In genomic region chr10:19699299-19699698, GRCh38 we compare ENCODE assay signal across 23 cellular contexts.
"Had no signal": no experiment of that assay in that cellular context is flagged by ENCODE, and none has a peak within 500 bp of the region (broad histone marks: within the 10 kb centered on the region; RNA-seq: fewer than 3 reads in every experiment).

No MANE protein-coding gene starts in this region.

- H3K9me3 ChIP-seq: SK-N-SH had no signal

- H3K4me2 ChIP-seq: KMS-11, SK-N-SH had no signal

- H3K4me1 Mint-ChIP-seq: IgD-negative memory B cell had no signal

- H3K27ac Mint-ChIP-seq: IgD-negative memory B cell had no signal

- H3K4me3 Mint-ChIP-seq: IgD-negative memory B cell had no signal

- H3K9me2 ChIP-seq: SK-N-SH had no signal

- H3K4me3 ChIP-seq: K562 had no signal

- H3K27ac ChIP-seq: KMS-11, RWPE1 had no signal

- H3K9ac ChIP-seq: KMS-11, SK-N-SH had no signal

- H3K27me3 Mint-ChIP-seq: IgD-negative memory B cell had no signal

- DNase-seq: Kasumi-1, NCI-H1092, NCI-H1105 treated with DMSO at 0.1 percent for 48 hours, NCI-H1417 treated with DMSO at 0.1 percent for 48 hours, NCI-H146, NCI-H1694 treated with DMSO at 0.1 percent for 48 hours, NCI-H1930, NCI-H2081 treated with DMSO at 0.1 percent for 48 hours, NCI-H2171, NCI-H226, NCI-H446, NCI-H510A, NCI-H524 treated with DMSO at 0.1 percent for 48 hours, NCI-H69, NCI-H774, SHP77, SK-N-SH, SW 1271 had no signal

- H3K36me3 Mint-ChIP-seq: IgD-negative memory B cell had no signal

- FAIRE-seq: K562, RCC 7860 had no signal
